Comparison of ENCODE assay signal across 15 cellular contexts in genomic region chr1:6776895-6777294, GRCh38.
"Had no signal": no experiment of that assay in that cellular context is flagged by ENCODE, and none has a peak within 500 bp of the region (broad histone marks: within the 10 kb centered on the region; RNA-seq: fewer than 3 reads in every experiment).

No MANE protein-coding gene starts in this region.

- H3K36me3 ChIP-seq: brain microvascular endothelial cell, esophagus muscularis mucosa, spleen, thoracic aorta had no signal

- H3K9me3 Mint-ChIP-seq: activated naive CD8-positive, alpha-beta T cell treated with anti-CD3 and anti-CD28 coated beads for 36 hours had no signal

- H3K4me3 ChIP-seq: dorsolateral prefrontal cortex, esophagus muscularis mucosa, spleen, thoracic aorta had no signal

- H3K4me3 Mint-ChIP-seq: activated CD4-positive, alpha-beta memory T cell treated with anti-CD3 and anti-CD28 coated beads, Interleukin-2, amount 10 ng/mL, durations not matched to agents 7 days and 5 days; activated CD4-positive, alpha-beta T cell treated with anti-CD3 and anti-CD28 coated beads for 36 hours; activated naive CD8-positive, alpha-beta T cell treated with anti-CD3 and anti-CD28 coated beads for 36 hours; stimulated activated naive CD8-positive, alpha-beta T cell treated with anti-CD3 and anti-CD28 coated beads, Interleukin-15, amount 100 ng/mL, for 72 hours had no signal

- H3K36me3 Mint-ChIP-seq: activated naive CD8-positive, alpha-beta T cell treated with anti-CD3 and anti-CD28 coated beads for 36 hours had no signal

- H3K27ac Mint-ChIP-seq: activated CD4-positive, alpha-beta memory T cell treated with anti-CD3 and anti-CD28 coated beads, Interleukin-2, amount 10 ng/mL, durations not matched to agents 7 days and 5 days; activated CD4-positive, alpha-beta T cell treated with anti-CD3 and anti-CD28 coated beads for 36 hours; activated naive CD8-positive, alpha-beta T cell treated with anti-CD3 and anti-CD28 coated beads for 36 hours had no signal

- ATAC-seq: activated CD4-positive, alpha-beta T cell treated with anti-CD3 and anti-CD28 coated beads for 36 hours; left lobe of liver; sciatic nerve; stimulated activated naive CD8-positive, alpha-beta T cell treated with anti-CD3 and anti-CD28 coated beads, Interleukin-15, amount 100 ng/mL, for 72 hours had no signal

- H3K9me3 ChIP-seq: esophagus muscularis mucosa, thoracic aorta had no signal

- DNase-seq: activated CD4-positive, alpha-beta memory T cell treated with anti-CD3 and anti-CD28 coated beads, Interleukin-2, amount 10 ng/mL, durations not matched to agents 7 days and 5 days; activated CD4-positive, alpha-beta T cell treated with anti-CD3 and anti-CD28 coated beads for 36 hours; activated gamma-delta T cell; activated naive CD8-positive, alpha-beta T cell treated with anti-CD3 and anti-CD28 coated beads for 36 hours; activated T-cell treated with anti-CD3 and anti-CD28 coated beads, Interleukin-2, amount 50 U/mL, for 48 hours; brain microvascular endothelial cell; dorsolateral prefrontal cortex; spleen; stimulated activated CD4-positive, alpha-beta T cell treated with anti-CD3 and anti-CD28 coated beads, Interleukin-2, amount 100 ng/mL, for 24 hours; stimulated activated naive CD8-positive, alpha-beta T cell treated with anti-CD3 and anti-CD28 coated beads, Interleukin-15, amount 100 ng/mL, for 72 hours; T-helper 9 cell had no signal
